2 cellular contexts compared by ENCODE assay signal in genomic region chr11:72038491-72038890, GRCh38.
TF ChIP-seq lines count a peak whose summit lies in the region.

No MANE protein-coding gene starts in this region.

TF ChIP-seq in Ishikawa, 13 proteins besides CTCF, POLR2A, EP300 and RAD21:
- TF ChIP-seq CEBPB (IDR thresholded peaks at IDR 0.05) (no peak), USF1 (IDR thresholded peaks at IDR 0.05) (no peak), NFIC (IDR thresholded peaks at IDR 0.05) (peak; percentile 26; the same call in 1 of the 2 replicates), CREB1 (IDR thresholded peaks at IDR 0.05; ENCODE audit: low read depth) (no peak), TEAD4 (IDR thresholded peaks at IDR 0.05) (no peak)

TF ChIP-seq in GM12878, 131 proteins besides CTCF, POLR2A, EP300 and RAD21:
- TF ChIP-seq SPI1 (IDR thresholded peaks at IDR 0.05; ENCODE audit: borderline replicate concordance, insufficient read depth, low read depth, low read length) (no peak), ZBTB11 (CRISPR knock-in tag; IDR thresholded peaks at IDR 0.05) (no peak), POU2F2 (IDR thresholded peaks at IDR 0.05; ENCODE audit: borderline replicate concordance, low read depth, low read length) (no peak), PAX8 (IDR thresholded peaks at IDR 0.05) (no peak), GATAD2B (conservative IDR thresholded peaks at IDR 0.05; ENCODE audit: low read depth) (no peak), ZNF207 (IDR thresholded peaks at IDR 0.05; ENCODE audit: borderline replicate concordance) (no peak), CHD1 (IDR thresholded peaks at IDR 0.05; ENCODE audit: low read depth, low read length) (no peak), CEBPB (IDR thresholded peaks at IDR 0.05; ENCODE audit: borderline replicate concordance in 1 of 2, low read depth in 2 of 2, low read length in 2 of 2) (no peak), ZNF24 (IDR thresholded peaks at IDR 0.05) (no peak), NKRF (conservative IDR thresholded peaks at IDR 0.05) (no peak), IRF3 (IDR thresholded peaks at IDR 0.05) (no peak), E2F8 (IDR thresholded peaks at IDR 0.05; ENCODE audit: low read depth, partially characterized antibody) (no peak), BCL3 (IDR thresholded peaks at IDR 0.05; ENCODE audit: borderline replicate concordance, insufficient read depth, low read depth, low read length, poor library complexity, severe bottlenecking) (no peak), SMARCA5 (IDR thresholded peaks at IDR 0.05) (no peak), ESRRA (IDR thresholded peaks at IDR 0.05; ENCODE audit: low read length) (no peak), FOXK2 (IDR thresholded peaks at IDR 0.05) (no peak), CREM (IDR thresholded peaks at IDR 0.05; ENCODE audit: low read depth) (no peak), ZNF687 (IDR thresholded peaks at IDR 0.05) (no peak), MYC (IDR thresholded peaks at IDR 0.05; ENCODE audit: insufficient read depth, insufficient read length, insufficient replicate concordance, low read length, severe bottlenecking) (no peak), USF2 (IDR thresholded peaks at IDR 0.05; ENCODE audit: borderline replicate concordance, low read depth, low read length) (no peak)
